Comparison of ENCODE assay signal across 23 cellular contexts in genomic region chr19:18898081-18898532, GRCh38. TPM values are rescaled to one million over a fixed set of nuclear protein-coding genes. Genes with fewer than 3 reads are reported as not detected.
DNase-seq lines count a peak whose midpoint lies in the region; ATAC-seq and TF ChIP-seq lines count a peak whose summit lies in the region.
"Had no signal": no experiment of that assay in that cellular context is flagged by ENCODE, and none has a peak within 500 bp of the region (broad histone marks: within the 10 kb centered on the region; RNA-seq: fewer than 3 reads in every experiment).

No MANE protein-coding gene starts in this region.

- H3K4me1 ChIP-seq in ectodermal cell (ENCODE audit: control insufficient read depth, insufficient read depth, low read length): peaks cover 20% of the 10 kb centered on the region

- peak overlapping the region; percentile 47 for H3K27ac ChIP-seq in ectodermal cell (ENCODE audit: insufficient read depth, low read depth, low read length, poor library complexity, severe bottlenecking)
- H3K27ac ChIP-seq: epithelial cell of prostate, lower lobe of right lung had no signal

- peaks cover 9% of the 10 kb centered on the region for H3K4me1 Mint-ChIP-seq in nephron progenitor cell
- H3K4me1 Mint-ChIP-seq: activated naive CD8-positive, alpha-beta T cell treated with anti-CD3 and anti-CD28 coated beads for 36 hours had no signal

- H3K27me3 ChIP-seq in MG63: no peaks in the 10 kb centered on the region
- peaks cover 7% of the 10 kb centered on the region for H3K27me3 ChIP-seq in ectodermal cell (ENCODE audit: control insufficient read depth, insufficient read depth, low read length, poor library complexity, severe bottlenecking)

- H3K9me3 ChIP-seq in MG63 (0 out of 2 replicates have a peak, but pooled peaks cover 2% of the 10 kb centered on the region), ectodermal cell (ENCODE audit: control insufficient read depth, low read length) (no peaks in the 10 kb centered on the region)
- H3K9me3 ChIP-seq: lower lobe of right lung had no signal

- H3K36me3 ChIP-seq in MG63 (peaks cover 43% of the 10 kb centered on the region), ectodermal cell (ENCODE audit: control insufficient read depth, insufficient read depth, low read length) (no peaks in the 10 kb centered on the region)

- H3K27me3 Mint-ChIP-seq in nephron progenitor cell (ENCODE audit: low read depth, poor library complexity): peaks cover 3% of the 10 kb centered on the region
- H3K27me3 Mint-ChIP-seq: brain had no signal

- no peak overlapping the region for H3K4me3 ChIP-seq in MG63
- no peak overlapping the region for H3K4me3 ChIP-seq in ectodermal cell (ENCODE audit: insufficient read depth, low read depth, low read length)
- H3K4me3 ChIP-seq: lower lobe of right lung had no signal

- H3K36me3 Mint-ChIP-seq in nephron progenitor cell (ENCODE audit: low read depth): peaks cover 13% of the 10 kb centered on the region

- DNase-seq in CD1c-positive myeloid dendritic cell (ENCODE audit: extremely low spot score) (peak; percentile 12), MG63 (peak; percentile 74), nephron progenitor cell (peak; percentile 33), NCI-H1105 treated with DMSO at 0.1 percent for 48 hours (lab: John Stamatoyannopoulos, UW) (no peak), HT-29 (ENCODE audit: low spot score) (no peak)
- DNase-seq: activated CD4-positive, alpha-beta T cell treated with anti-CD3 and anti-CD28 coated beads for 1 hour; activated naive CD8-positive, alpha-beta T cell treated with anti-CD3 and anti-CD28 coated beads for 36 hours; DMS153; HCEC 1CT; lower lobe of right lung; naive B cell; NCI-H1694; NCI-H2227 treated with DMSO at 0.1 percent for 48 hours; T1000 had no signal

- no peak overlapping the region for H3K4me3 Mint-ChIP-seq in nephron progenitor cell
- H3K4me3 Mint-ChIP-seq: activated naive CD8-positive, alpha-beta T cell treated with anti-CD3 and anti-CD28 coated beads for 36 hours; activated T-helper 1 cell treated with anti-CD3 and anti-CD28 coated beads, Interleukin-12 subunit alpha, Interleukin-12 subunit beta, Interleukin-2, Interleukin-4 antibody, amounts not matched to agents 30 ng/mL and 10 ng/mL and 1 ng/mL, durations not matched to agents 14 hours and 24 hours and 36 hours had no signal

- no peak for TF ChIP-seq CTCF in nephron progenitor cell (IDR thresholded peaks at IDR 0.05)

- WGBS in ectodermal cell, 2 experiments: 71 to 74% methylated on average over 17 of the region's 17 CpGs

- no peak overlapping the region for H3K27ac Mint-ChIP-seq in nephron progenitor cell
- H3K27ac Mint-ChIP-seq: activated naive CD8-positive, alpha-beta T cell treated with anti-CD3 and anti-CD28 coated beads for 36 hours; activated T-helper 1 cell treated with anti-CD3 and anti-CD28 coated beads, Interleukin-12 subunit alpha, Interleukin-12 subunit beta, Interleukin-2, Interleukin-4 antibody, amounts not matched to agents 30 ng/mL and 10 ng/mL and 1 ng/mL, durations not matched to agents 14 hours and 24 hours and 36 hours; progenitor cell of endocrine pancreas had no signal

- no peaks in the 10 kb centered on the region for H3K9me3 Mint-ChIP-seq in nephron progenitor cell
- H3K9me3 Mint-ChIP-seq: activated naive CD8-positive, alpha-beta T cell treated with anti-CD3 and anti-CD28 coated beads for 36 hours; activated T-helper 1 cell treated with anti-CD3 and anti-CD28 coated beads, Interleukin-12 subunit alpha, Interleukin-12 subunit beta, Interleukin-2, Interleukin-4 antibody, amounts not matched to agents 30 ng/mL and 10 ng/mL and 1 ng/mL, durations not matched to agents 14 hours and 24 hours and 36 hours; brain; IgD-negative memory B cell; naive B cell had no signal

- no peak for ATAC-seq in GM21717 (IDR thresholded peaks at IDR 0.05; ENCODE audit: unreplicated experiment)
- no peak for ATAC-seq in HG02678 (IDR thresholded peaks at IDR 0.05; ENCODE audit: unreplicated experiment)
- ATAC-seq: lower lobe of right lung had no signal

RNA-seq across cellular contexts. Expression of gene CERS1, which starts 2.1 kb away (rescaled TPM):
- 8.4 and 9.9 TPM in 2 replicates for total RNA-seq in MG63 (2014; rRNA removed; shearing (Covaris generic); ENCODE audit: low replicate concordance)
- polyA plus RNA-seq in ectodermal cell (2013, experiment 1 of 4): 36.9 TPM
- polyA plus RNA-seq in ectodermal cell (2013, experiment 2 of 4): 32.4 TPM
- polyA plus RNA-seq in ectodermal cell (2013, experiment 3 of 4): 16.4 TPM
- 19.6 TPM for polyA plus RNA-seq in ectodermal cell (2013, experiment 4 of 4)
- total RNA-seq in HT-29 (2014; rRNA removed; shearing (Covaris generic)): not detected in 2 replicates
- total RNA-seq: activated T-helper 1 cell treated with anti-CD3 and anti-CD28 coated beads, Interleukin-12 subunit alpha, Interleukin-12 subunit beta, Interleukin-2, Interleukin-4 antibody, amounts not matched to agents 30 ng/mL and 10 ng/mL and 1 ng/mL, durations not matched to agents 14 hours and 24 hours and 36 hours; lower lobe of right lung had no signal
- polyA plus RNA-seq: CD14-positive monocyte, IgD-negative memory B cell had no signal

RNA-seq across cellular contexts. Expression of gene COPE, which starts 21.1 kb away (rescaled TPM):
- total RNA-seq in MG63 (2014; rRNA removed; shearing (Covaris generic); ENCODE audit: low replicate concordance): 528 and 780 TPM in 2 replicates
- polyA plus RNA-seq in ectodermal cell (2013, experiment 1 of 4): 168 TPM
- 160 TPM for polyA plus RNA-seq in ectodermal cell (2013, experiment 2 of 4)
- 148 TPM for polyA plus RNA-seq in ectodermal cell (2013, experiment 3 of 4)
- polyA plus RNA-seq in ectodermal cell (2013, experiment 4 of 4): 141 TPM
- total RNA-seq in HT-29 (2014; rRNA removed; shearing (Covaris generic)): 290 and 317 TPM in 2 replicates

RNA-seq across cellular contexts. Expression of gene DDX49, which starts 21.4 kb away (rescaled TPM):
- 142 and 214 TPM in 2 replicates for total RNA-seq in MG63 (2014; rRNA removed; shearing (Covaris generic); ENCODE audit: low replicate concordance)
- polyA plus RNA-seq in ectodermal cell (2013, experiment 1 of 4): 30.8 TPM
- polyA plus RNA-seq in ectodermal cell (2013, experiment 2 of 4): 34.8 TPM
- 27.5 TPM for polyA plus RNA-seq in ectodermal cell (2013, experiment 3 of 4)
- polyA plus RNA-seq in ectodermal cell (2013, experiment 4 of 4): 29.3 TPM
- total RNA-seq in HT-29 (2014; rRNA removed; shearing (Covaris generic)): 69.4 and 81.8 TPM in 2 replicates

RNA-seq across cellular contexts. Expression of gene HOMER3, which starts 42.9 kb away (rescaled TPM):
- total RNA-seq in MG63 (2014; rRNA removed; shearing (Covaris generic); ENCODE audit: low replicate concordance): 137 and 145 TPM in 2 replicates
- polyA plus RNA-seq in ectodermal cell (2013, experiment 1 of 4): 73.7 TPM
- polyA plus RNA-seq in ectodermal cell (2013, experiment 2 of 4): 75.1 TPM
- polyA plus RNA-seq in ectodermal cell (2013, experiment 3 of 4): 61.6 TPM
- polyA plus RNA-seq in ectodermal cell (2013, experiment 4 of 4): 66.8 TPM
- 6.9 and 7.5 TPM in 2 replicates for total RNA-seq in HT-29 (2014; rRNA removed; shearing (Covaris generic))
- total RNA-seq: activated naive CD8-positive, alpha-beta T cell treated with anti-CD3 and anti-CD28 coated beads for 36 hours had no signal

Comparison
In these comparisons a context has a peak if more than half of its experiments do, and no peak if none do; other contexts are left out.
1. DNase-seq: peak in CD1c-positive myeloid dendritic cell (single experiment), MG63 (single experiment) and nephron progenitor cell (single experiment); none in NCI-H1105 treated with DMSO at 0.1 percent for 48 hours (single experiment) and HT-29 (single experiment).